8 cellular contexts compared by ENCODE assay signal in genomic region chr2:110383163-110384048, GRCh38.
DNase-seq lines count a peak whose midpoint lies in the region; ATAC-seq, FAIRE-seq and TF ChIP-seq lines count a peak whose summit lies in the region.
"Not testable (repeated sequence)": the region's sequence is repeated elsewhere in the genome, so short reads cannot be mapped to it uniquely, and the experiment has no call there.

No MANE protein-coding gene starts in this region.

- TF ChIP-seq RAD21 in K562 (CRISPR knock-in tag; conservative IDR thresholded peaks at IDR 0.05 in 1 of 2, IDR thresholded peaks at IDR 0.05 in 1 of 2): not testable (repeated sequence)

- not testable (repeated sequence) for H3K9ac ChIP-seq in K562 (ENCODE audit: insufficient read depth in 1 of 2, low read depth in 2 of 2, low read length in 2 of 2)

- WGBS in K562 (ENCODE audit: insufficient coverage, low coverage, missing lambda C conversion rate): no CpG with 5 or more reads among the region's 75 CpGs
- no CpG with 5 or more reads among the region's 75 CpGs for WGBS in right cardiac atrium

- H3K27ac Mint-ChIP-seq in WTC11, natural killer cell: not testable (repeated sequence)

- not testable (repeated sequence) for H3K27ac ChIP-seq in K562 (ENCODE audit: extremely low read depth, low read depth, low read length); right cardiac atrium (ENCODE audit: low read length); upper lobe of right lung

- H3K4me2 ChIP-seq in K562 (ENCODE audit: insufficient read depth, low read length): not testable (repeated sequence)

- H4K20me1 ChIP-seq in K562 (replicated peaks; ENCODE audit: control insufficient read depth, insufficient read depth, low read length): not testable (repeated sequence)

- ATAC-seq in GM21786 (IDR thresholded peaks at IDR 0.05; ENCODE audit: unreplicated experiment): peak; percentile 52
- ATAC-seq in HG03342 (IDR thresholded peaks at IDR 0.05; ENCODE audit: unreplicated experiment): peak; percentile 49
- ATAC-seq in WTC11: peak; percentile 60
- peak; percentile 56; the same call in 1 of the 3 replicates for ATAC-seq in K562
- peak; percentile 86 to 88 for ATAC-seq in right cardiac atrium
- ATAC-seq in natural killer cell: peak; percentile 31 to 72 (median 36)
- peak; percentile 87 for ATAC-seq in upper lobe of right lung

- not testable (repeated sequence) for H3K9me3 ChIP-seq in K562 (replicated peaks; ENCODE audit: control insufficient read depth, insufficient read depth, low read depth, low read length); right cardiac atrium (ENCODE audit: control insufficient read depth, low read length); upper lobe of right lung

- BruUV-seq in K562 (replicated peaks; lab: Mats Ljungman, UMichigan): not testable (repeated sequence)

- not testable (repeated sequence) for H3K4me1 Mint-ChIP-seq in WTC11, natural killer cell

- H3K27me3 Mint-ChIP-seq in WTC11 (ENCODE audit: low read depth); natural killer cell (ENCODE audit: low read depth in 2 of 2): not testable (repeated sequence)

- FAIRE-seq in GM12892 (lab: Jason Lieb, UNC): peak; percentile 62
- FAIRE-seq in K562 (lab: Jason Lieb, UNC): not testable (repeated sequence)

- not testable (repeated sequence) for H3K9me3 Mint-ChIP-seq in WTC11, natural killer cell

- H3K9me1 ChIP-seq in K562 (ENCODE audit: control insufficient read depth, insufficient read depth, low read length): not testable (repeated sequence)

- not testable (repeated sequence) for H3K36me3 ChIP-seq in K562 (ENCODE audit: control insufficient read depth, insufficient read depth, low read length); upper lobe of right lung

- not testable (repeated sequence) for H2AFZ ChIP-seq in K562 (ENCODE audit: low read depth, low read length)

- not testable (repeated sequence) for H3K36me3 Mint-ChIP-seq in WTC11, natural killer cell

- not testable (repeated sequence) for DNase-seq in GM12892 (ENCODE audit: insufficient read length); WTC11 (ENCODE audit: low spot score); K562 (ENCODE audit: extremely low read depth in 1 of 4, low spot score in 3 of 4); right cardiac atrium; natural killer cell; upper lobe of right lung

- not testable (repeated sequence) for H3K27me3 ChIP-seq in K562 (ENCODE audit: control insufficient read depth in 2 of 2, insufficient read depth in 2 of 2, low read length in 2 of 2); right cardiac atrium (ENCODE audit: control insufficient read depth, insufficient read depth); upper lobe of right lung

- not testable (repeated sequence) for H3K4me3 Mint-ChIP-seq in WTC11, natural killer cell

- in situ Hi-C loops in K562 (cut with MboI): not testable (repeated sequence)

- not testable (repeated sequence) for TF ChIP-seq EP300 in K562 (IDR thresholded peaks at IDR 0.05; ENCODE audit: low read length)

- CTCF ChIA-PET in WTC11 (lab: Charles Lee); K562 (lab: Yijun Ruan, JAX; ENCODE audit: low intra/inter-chr PET ratio): not testable (repeated sequence)

- intact Hi-C loops in K562 (cut with micrococcal nuclease); right cardiac atrium (cut with DNase I); natural killer cell (cut with micrococcal nuclease); upper lobe of right lung (cut with DNase I): not testable (repeated sequence)

- H3K4me1 ChIP-seq in K562 (replicated peaks in 1 of 2; ENCODE audit: control insufficient read depth in 2 of 2, insufficient read depth in 2 of 2, low read length in 2 of 2); right cardiac atrium (ENCODE audit: control insufficient read depth, insufficient read depth, low read length); upper lobe of right lung: not testable (repeated sequence)

- H3K79me2 ChIP-seq in K562 (ENCODE audit: control insufficient read depth, insufficient read depth, low read length): not testable (repeated sequence)

- TF ChIP-seq POLR2A in GM12892 (IDR thresholded peaks at IDR 0.05; ENCODE audit: low read depth, low read length); K562 (conservative IDR thresholded peaks at IDR 0.05): not testable (repeated sequence)

- POLR2A ChIA-PET in WTC11 (lab: Charles Lee); K562 (lab: Yijun Ruan, JAX): not testable (repeated sequence)

- H3K4me3 ChIP-seq in K562; right cardiac atrium (ENCODE audit: low read length); upper lobe of right lung: not testable (repeated sequence)

- TF ChIP-seq CTCF in WTC11 (IDR thresholded peaks at IDR 0.05); K562 (IDR thresholded peaks at IDR 0.05 in 2 of 3, conservative IDR thresholded peaks at IDR 0.05 in 1 of 3; ENCODE audit: insufficient read depth in 2 of 3, low read depth in 1 of 3, low read length in 3 of 3); natural killer cell (IDR thresholded peaks at IDR 0.05); upper lobe of right lung (IDR thresholded peaks at IDR 0.05): not testable (repeated sequence)

Comparison
In these comparisons a context has a peak if more than half of its experiments do, and no peak if none do; other contexts are left out.
1. ATAC-seq: peak in every context shown above with its lines; median percentile 87 in right cardiac atrium; 87 in upper lobe of right lung; 60 in WTC11; 56 in K562; 52 in GM21786; 49 in HG03342; 36 in natural killer cell.